ENCODE assay signal across 11 cellular contexts in the genomic region with DNA sequence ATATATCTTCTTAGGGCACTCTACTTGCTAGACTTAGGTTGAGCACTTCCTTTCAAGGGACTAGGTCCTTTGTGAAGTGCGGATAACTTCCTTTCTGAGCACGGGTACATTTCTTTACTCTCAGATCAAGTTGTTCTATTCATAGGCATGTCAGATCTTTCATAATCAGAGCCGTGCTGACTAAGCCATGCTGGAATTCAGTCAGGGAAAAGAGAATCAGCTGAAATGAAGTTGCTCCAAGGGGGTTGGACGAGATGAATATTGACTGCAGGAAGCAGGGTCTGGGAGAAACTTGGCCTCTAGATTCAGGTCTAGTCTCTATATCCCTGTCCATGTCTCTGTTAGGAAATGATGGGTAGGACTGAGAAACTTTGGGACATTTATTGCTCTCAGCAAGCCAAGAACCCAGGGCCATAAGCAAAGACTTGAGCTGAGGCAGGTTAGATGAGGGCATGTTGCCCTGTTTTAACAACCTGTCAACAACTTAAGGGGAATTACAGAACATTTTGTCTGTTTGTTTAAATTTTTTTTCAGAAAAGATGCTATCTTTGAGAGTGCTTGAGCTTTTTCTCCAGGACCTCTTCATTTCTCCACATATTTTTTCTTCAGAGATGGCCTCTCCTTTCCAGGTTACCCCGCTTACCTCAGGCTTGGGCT. TPM values are rescaled to one million over a fixed set of nuclear protein-coding genes. Genes with fewer than 3 reads are reported as not detected.
DNase-seq lines count a peak whose midpoint lies in the region; ATAC-seq and TF ChIP-seq lines count a peak whose summit lies in the region.
"Had no signal": no experiment of that assay in that cellular context is flagged by ENCODE, and none has a peak within 500 bp of the region (broad histone marks: within the 10 kb centered on the region; RNA-seq: fewer than 3 reads in every experiment).

No MANE protein-coding gene starts in this region.

- H3K27ac Mint-ChIP-seq in stimulated activated naive B cell treated with anti-CD40 and anti-IgM and Interleukin-4, amounts not matched to agents 10 μg/mL and 1 μg/mL and 100 μg/mL, for 72 hours = no peak overlapping the region

- no peak for TF ChIP-seq POLR2A in ovary (IDR thresholded peaks at IDR 0.05)

- no peaks in the 10 kb centered on the region for H3K9me3 Mint-ChIP-seq in stimulated activated naive B cell treated with anti-CD40 and anti-IgM and Interleukin-4, amounts not matched to agents 10 μg/mL and 1 μg/mL and 100 μg/mL, for 72 hours

- no peak overlapping the region for H3K27ac ChIP-seq in foreskin keratinocyte
- H3K27ac ChIP-seq in ovary = no peak overlapping the region
- H3K27ac ChIP-seq: thyroid gland had no signal

- DNase-seq in GM03348 (ENCODE audit: low spot score) (peak; percentile 56), adipocyte (ENCODE audit: low read depth) (peak; percentile 91), foreskin keratinocyte (peak; percentile 74 to 86), renal cortical epithelial cell (ENCODE audit: low read depth) (peak; percentile 94), NOMO-1 treated with DMSO at 0.1 percent for 48 hours (lab: John Stamatoyannopoulos, UW; ENCODE audit: unreplicated experiment) (no peak), ovary (no peak)
- DNase-seq in stimulated activated naive B cell treated with anti-CD40 and anti-IgM and Interleukin-4, amounts not matched to agents 10 μg/mL and 1 μg/mL and 100 μg/mL, for 72 hours = no peak
- no peak for DNase-seq in effector CD8-positive, alpha-beta T cell (lab: John Stamatoyannopoulos, UW)
- DNase-seq: activated CD4-positive, alpha-beta T cell treated with anti-CD3 and anti-CD28 coated beads, Interleukin-2, amount 50 U/mL, for 4 hours; DMS79 treated with DMSO at 0.1 percent for 48 hours; thyroid gland had no signal

- H3K9me3 ChIP-seq in adipocyte (ENCODE audit: control insufficient read depth, low read length) = no peaks in the 10 kb centered on the region
- no peaks in the 10 kb centered on the region for H3K9me3 ChIP-seq in ovary
- H3K9me3 ChIP-seq: thyroid gland had no signal

- H3K4me3 Mint-ChIP-seq in stimulated activated naive B cell treated with anti-CD40 and anti-IgM and Interleukin-4, amounts not matched to agents 10 μg/mL and 1 μg/mL and 100 μg/mL, for 72 hours = no peak overlapping the region

- no peak for TF ChIP-seq CTCF in foreskin keratinocyte (conservative IDR thresholded peaks at IDR 0.05)
- TF ChIP-seq CTCF in ovary (IDR thresholded peaks at IDR 0.05) = no peak

- H3K27me3 Mint-ChIP-seq in stimulated activated naive B cell treated with anti-CD40 and anti-IgM and Interleukin-4, amounts not matched to agents 10 μg/mL and 1 μg/mL and 100 μg/mL, for 72 hours = peaks cover 14 to 31% of the 10 kb centered on the region in 2 donors

- H3K9ac ChIP-seq in adipocyte (ENCODE audit: low read length) = peak overlapping the region; percentile 7

- TF ChIP-seq EP300 in ovary (IDR thresholded peaks at IDR 0.05) = no peak

- intact Hi-C loops in ovary (cut with DNase I) = no loop called here

- peaks cover 25% of the 10 kb centered on the region for H3K4me1 ChIP-seq in adipocyte (ENCODE audit: control insufficient read depth, insufficient read depth, low read length)
- peaks cover 39% of the 10 kb centered on the region for H3K4me1 ChIP-seq in foreskin keratinocyte
- H3K4me1 ChIP-seq in ovary (ENCODE audit: insufficient read depth) = no peaks in the 10 kb centered on the region
- H3K4me1 ChIP-seq: thyroid gland had no signal

- 65 to 68% (median 66%) methylated on average over 5 of the region's 5 CpGs for WGBS in ovary, 3 donors

- H3K27me3 ChIP-seq in adipocyte (replicated peaks; ENCODE audit: control insufficient read depth, insufficient read depth, low read length) = no peaks in the 10 kb centered on the region
- no peaks in the 10 kb centered on the region for H3K27me3 ChIP-seq in foreskin keratinocyte
- no peaks in the 10 kb centered on the region for H3K27me3 ChIP-seq in ovary
- H3K27me3 ChIP-seq: thyroid gland had no signal

- H3K36me3 ChIP-seq in adipocyte (ENCODE audit: control insufficient read depth, insufficient read depth, low read length, severe bottlenecking) (no peaks in the 10 kb centered on the region), ovary (no peaks in the 10 kb centered on the region)
- H3K36me3 ChIP-seq: thyroid gland had no signal

- no peaks in the 10 kb centered on the region for H3K4me1 Mint-ChIP-seq in stimulated activated naive B cell treated with anti-CD40 and anti-IgM and Interleukin-4, amounts not matched to agents 10 μg/mL and 1 μg/mL and 100 μg/mL, for 72 hours

- H3K4me3 ChIP-seq in adipocyte (ENCODE audit: low read length) = no peak overlapping the region
- H3K4me3 ChIP-seq in ovary = no peak overlapping the region
- H3K4me3 ChIP-seq: thyroid gland had no signal

- ATAC-seq in foreskin keratinocyte = peak; percentile 87
- no peak for ATAC-seq in stimulated activated naive B cell treated with anti-CD40 and anti-IgM and Interleukin-4, amounts not matched to agents 10 μg/mL and 1 μg/mL and 100 μg/mL, for 72 hours (replicated peaks)

- no peaks in the 10 kb centered on the region for H3K36me3 Mint-ChIP-seq in stimulated activated naive B cell treated with anti-CD40 and anti-IgM and Interleukin-4, amounts not matched to agents 10 μg/mL and 1 μg/mL and 100 μg/mL, for 72 hours

RNA-seq across cellular contexts. Expression of gene AREG, which starts 28.3 kb away (rescaled TPM):
- 1,077 and 1,617 TPM in 2 replicates for total RNA-seq in foreskin keratinocyte
- 980 and 1,643 TPM in 2 replicates for polyA plus RNA-seq in foreskin keratinocyte
- 12.2 and 91.3 TPM in 2 replicates for total RNA-seq in renal cortical epithelial cell
- 10 to 100 TPM in 2 of 7 donors, 1 to 10 TPM in 3, under 1 TPM in 2; 0.48 to 72.7 (median 6.3) TPM for total RNA-seq in ovary
- polyA plus RNA-seq in ovary = 100 to 1,000 TPM in 1 of 2 donors, 1 to 10 TPM in 1; 6.7 to 146 TPM

Comparison
In these comparisons a context has a peak if more than half of its experiments do, and no peak if none do; other contexts are left out.
1. DNase-seq: peak in GM03348 (single experiment), adipocyte (single experiment), foreskin keratinocyte (2 of 2) and renal cortical epithelial cell (single experiment); none in NOMO-1 treated with DMSO at 0.1 percent for 48 hours (single experiment), stimulated activated naive B cell treated with anti-CD40 and anti-IgM and Interleukin-4, amounts not matched to agents 10 μg/mL and 1 μg/mL and 100 μg/mL, for 72 hours (single experiment), effector CD8-positive, alpha-beta T cell (single experiment) and ovary (0 of 5).
2. RNA of gene AREG, which starts 28.3 kb away (total RNA-seq): 1,077 to 1,617 TPM in foreskin keratinocyte; 12.2 to 91.3 TPM in renal cortical epithelial cell and 0.48 to 72.7 TPM in ovary; every median in the first group is over 10 times any median in the second.